In the genomic region with DNA sequence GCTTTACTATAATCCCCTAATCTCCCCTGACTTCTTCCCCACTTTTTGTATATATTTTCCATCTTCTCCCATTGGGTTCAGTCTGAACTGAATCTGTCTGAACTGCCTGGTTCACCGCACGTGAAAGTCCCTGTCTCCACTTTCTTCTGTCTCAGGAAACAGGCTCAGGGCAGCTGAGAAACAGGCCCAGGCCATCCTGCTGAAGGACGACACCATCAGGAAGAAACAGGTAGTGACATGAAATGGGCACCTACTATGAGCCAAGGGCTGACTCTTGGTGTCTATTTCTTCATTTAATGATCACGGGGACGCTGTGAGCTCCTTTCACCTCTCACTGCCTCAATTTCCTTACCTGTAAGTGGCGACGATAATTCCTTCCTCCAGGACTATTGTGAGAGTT, we compare ENCODE assay signal across 15 cellular contexts.
DNase-seq lines count a peak whose midpoint lies in the region; ATAC-seq and TF ChIP-seq lines count a peak whose summit lies in the region.
"Had no signal": no experiment of that assay in that cellular context is flagged by ENCODE, and none has a peak within 500 bp of the region (broad histone marks: within the 10 kb centered on the region; RNA-seq: fewer than 3 reads in every experiment).

No MANE protein-coding gene starts in this region.

- WGBS in GM23248 (ENCODE audit: low coverage in 1 of 2, low lambda C conversion rate in 2 of 2, missing lambda C conversion rate in 2 of 2), 2 experiments, result 85% methylated on average over 7 of the region's 7 CpGs

- TF ChIP-seq CTCF in choroid plexus epithelial cell (conservative IDR thresholded peaks at IDR 0.05; ENCODE audit: low read depth, low read length) (peak; percentile 24), neural crest cell (conservative IDR thresholded peaks at IDR 0.05) (no peak)

- no peaks in the 10 kb centered on the region for H3K9me2 ChIP-seq in GM23248 (ENCODE audit: insufficient read depth)

- H4K20me1 ChIP-seq in GM23248 (ENCODE audit: insufficient read depth), result no peaks in the 10 kb centered on the region

- peaks cover 17% of the 10 kb centered on the region for H3K4me1 Mint-ChIP-seq in neural crest cell
- H3K4me1 Mint-ChIP-seq: activated T-helper 17 cell treated with anti-CD3 and anti-CD28 coated beads, Interleukin-2, amount 50 U/mL, for 72 hours; central memory CD8-positive, alpha-beta T cell; naive B cell had no signal

- H3K27me3 Mint-ChIP-seq in neural crest cell (ENCODE audit: low read depth), result peaks cover 9% of the 10 kb centered on the region

- peak overlapping the region; percentile 72 for H3K27ac Mint-ChIP-seq in neural crest cell (ENCODE audit: unreplicated experiment)
- H3K27ac Mint-ChIP-seq: activated T-helper 17 cell treated with anti-CD3 and anti-CD28 coated beads, Interleukin-2, amount 50 U/mL, for 72 hours; naive B cell had no signal

- no peaks in the 10 kb centered on the region for H3K9me3 ChIP-seq in GM23248 (ENCODE audit: low read depth)
- H3K9me3 ChIP-seq: upper lobe of right lung had no signal

- no peak overlapping the region; the same call in 1 of the 2 replicates for H3K27ac ChIP-seq in GM23248
- H3K27ac ChIP-seq: upper lobe of right lung had no signal

- H3K36me3 ChIP-seq in GM23248 (ENCODE audit: low read depth), result no peaks in the 10 kb centered on the region
- H3K36me3 ChIP-seq: upper lobe of right lung had no signal

- H2AFZ ChIP-seq in GM23248, result peak overlapping the region; percentile 65

- H3K9ac ChIP-seq in GM23248, result no peak overlapping the region

- intact Hi-C loops in posterior vena cava (cut with DNase I), result no loop called here

- H3K79me2 ChIP-seq in GM23248 (ENCODE audit: insufficient read depth), result no peaks in the 10 kb centered on the region

- in situ Hi-C loops in GM23248 (cut with MboI), result no loop called here

- no peaks in the 10 kb centered on the region for H3K27me3 ChIP-seq in GM23248 (replicated peaks; ENCODE audit: insufficient read depth)
- H3K27me3 ChIP-seq: upper lobe of right lung had no signal

- peaks cover 4% of the 10 kb centered on the region for H3K9me3 Mint-ChIP-seq in neural crest cell
- H3K9me3 Mint-ChIP-seq: activated T-helper 17 cell treated with anti-CD3 and anti-CD28 coated beads, Interleukin-2, amount 50 U/mL, for 72 hours; central memory CD8-positive, alpha-beta T cell had no signal

- no peak for DNase-seq in GM23248
- DNase-seq in M059J (ENCODE audit: low read depth), result peak; percentile 42
- DNase-seq in choroid plexus epithelial cell (ENCODE audit: low read depth), result peak; percentile 9
- no peak for DNase-seq in neural crest cell (ENCODE audit: low read depth, low spot score)
- no peak for DNase-seq in posterior vena cava (ENCODE audit: low spot score)
- no peak for DNase-seq in NCI-H2171 (lab: John Stamatoyannopoulos, UW)
- DNase-seq in NCI-H2196 treated with DMSO at 0.1 percent for 48 hours (lab: John Stamatoyannopoulos, UW; ENCODE audit: unreplicated experiment), result no peak
- DNase-seq: naive B cell; NCI-H1930; NCI-H774; stimulated activated naive CD4-positive, alpha-beta T cell treated with Interleukin-2 at 50 U/mL for 16 hours; upper lobe of right lung had no signal

- H3K4me1 ChIP-seq in GM23248 (ENCODE audit: insufficient read depth), result peaks cover 13% of the 10 kb centered on the region

- peak overlapping the region; percentile 70 for H3K4me2 ChIP-seq in GM23248 (ENCODE audit: unreplicated experiment)

- no peak overlapping the region for H3K4me3 Mint-ChIP-seq in neural crest cell
- H3K4me3 Mint-ChIP-seq: activated T-helper 17 cell treated with anti-CD3 and anti-CD28 coated beads, Interleukin-2, amount 50 U/mL, for 72 hours; central memory CD8-positive, alpha-beta T cell had no signal

- H3K4me3 ChIP-seq in GM23248, result no peak overlapping the region
- H3K4me3 ChIP-seq in choroid plexus epithelial cell (ENCODE audit: low read depth, low read length), result no peak overlapping the region
- H3K4me3 ChIP-seq: upper lobe of right lung had no signal

- ATAC-seq in GM18511 (IDR thresholded peaks at IDR 0.05; ENCODE audit: unreplicated experiment), result no peak
- ATAC-seq: activated T-helper 17 cell treated with anti-CD3 and anti-CD28 coated beads, Interleukin-2, amount 50 U/mL, for 72 hours; upper lobe of right lung had no signal

- peaks cover 11% of the 10 kb centered on the region for H3F3A ChIP-seq in GM23248 (ENCODE audit: insufficient read depth)

- H3K36me3 Mint-ChIP-seq in neural crest cell (ENCODE audit: low read depth), result no peaks in the 10 kb centered on the region
- H3K36me3 Mint-ChIP-seq: naive B cell had no signal

Comparison
In these comparisons a context has a peak if more than half of its experiments do, and no peak if none do; other contexts are left out.
1. DNase-seq: peak in M059J (single experiment) and choroid plexus epithelial cell (single experiment); none in GM23248 (single experiment), neural crest cell (single experiment), posterior vena cava (single experiment), NCI-H2171 (single experiment) and NCI-H2196 treated with DMSO at 0.1 percent for 48 hours (single experiment).